Comparison of ENCODE assay signal across 8 cellular contexts in genomic region chr6:72689107-72689954, GRCh38.
DNase-seq lines count a peak whose midpoint lies in the region; ATAC-seq lines count a peak whose summit lies in the region.
"Had no signal": no experiment of that assay in that cellular context is flagged by ENCODE, and none has a peak within 500 bp of the region (broad histone marks: within the 10 kb centered on the region; RNA-seq: fewer than 3 reads in every experiment).

No MANE protein-coding gene starts in this region.

- H3K4me1 Mint-ChIP-seq in stimulated activated memory B cell treated with anti-CD40 and anti-IgM and Interleukin-4, amounts not matched to agents 10 μg/mL and 1 μg/mL and 100 μg/mL, for 72 hours = peaks cover 24% of the 10 kb centered on the region

- no peaks in the 10 kb centered on the region for H3K9me3 Mint-ChIP-seq in stimulated activated memory B cell treated with anti-CD40 and anti-IgM and Interleukin-4, amounts not matched to agents 10 μg/mL and 1 μg/mL and 100 μg/mL, for 72 hours

- ATAC-seq in GM19023 (IDR thresholded peaks at IDR 0.05; ENCODE audit: unreplicated experiment) (peak; percentile 93), HG03469 (IDR thresholded peaks at IDR 0.05; ENCODE audit: unreplicated experiment) (peak; percentile 83)
- ATAC-seq in stimulated activated memory B cell treated with anti-CD40 and anti-IgM and Interleukin-4, amounts not matched to agents 10 μg/mL and 1 μg/mL and 100 μg/mL, for 72 hours = peak; percentile 97

- H3K27me3 Mint-ChIP-seq in stimulated activated memory B cell treated with anti-CD40 and anti-IgM and Interleukin-4, amounts not matched to agents 10 μg/mL and 1 μg/mL and 100 μg/mL, for 72 hours = no peaks in the 10 kb centered on the region

- peak overlapping the region; percentile 98 for H3K27ac Mint-ChIP-seq in stimulated activated memory B cell treated with anti-CD40 and anti-IgM and Interleukin-4, amounts not matched to agents 10 μg/mL and 1 μg/mL and 100 μg/mL, for 72 hours

- peak overlapping the region; percentile 93 for H3K4me3 Mint-ChIP-seq in stimulated activated memory B cell treated with anti-CD40 and anti-IgM and Interleukin-4, amounts not matched to agents 10 μg/mL and 1 μg/mL and 100 μg/mL, for 72 hours

- peaks cover 14% of the 10 kb centered on the region for H3K36me3 Mint-ChIP-seq in stimulated activated memory B cell treated with anti-CD40 and anti-IgM and Interleukin-4, amounts not matched to agents 10 μg/mL and 1 μg/mL and 100 μg/mL, for 72 hours

- DNase-seq in H4 (ENCODE audit: low spot score) = peak; percentile 32
- DNase-seq in GDM1 (lab: John Stamatoyannopoulos, UW) = no peak
- DNase-seq in NCI-H510A treated with DMSO at 0.1 percent for 48 hours (lab: John Stamatoyannopoulos, UW) = no peak
- DNase-seq in COLO668 (lab: John Stamatoyannopoulos, UW; ENCODE audit: unreplicated experiment) = no peak
- DNase-seq: NCI-H226 had no signal
